ENCODE assay signal across 23 cellular contexts in genomic region chr9:31320507-31320906, GRCh38.
A peak's percentile ranks its signal among the peaks of the same experiment; 100 is the strongest.
DNase-seq lines count a peak whose midpoint lies in the region; ATAC-seq, FAIRE-seq and TF ChIP-seq lines count a peak whose summit lies in the region.
"Had no signal": no experiment of that assay in that cellular context is flagged by ENCODE, and none has a peak within 500 bp of the region (broad histone marks: within the 10 kb centered on the region; RNA-seq: fewer than 3 reads in every experiment).

No MANE protein-coding gene starts in this region.

- H3K9me3 ChIP-seq in kidney (ENCODE audit: control insufficient read depth in 1 of 2, low read length in 2 of 2) (no peaks in the 10 kb centered on the region), spleen (no peaks in the 10 kb centered on the region), HepG2 (ENCODE audit: low read length) (no peaks in the 10 kb centered on the region)
- H3K9me3 ChIP-seq: A549; BE2C; BLaER1 treated with 17β-estradiol and CSF1 and Interleukin-3, amounts not matched to agents 10 nM and 100 nM had no signal

- peak overlapping the region; percentile 36 for H3K27ac Mint-ChIP-seq in activated CD4-positive, alpha-beta T cell treated with anti-CD3 and anti-CD28 coated beads, Interleukin-2, amount 10 ng/mL, durations not matched to agents 7 days and 5 days
- H3K27ac Mint-ChIP-seq in activated CD4-positive, alpha-beta T cell treated with anti-CD3 and anti-CD28 coated beads for 36 hours = no peak overlapping the region
- no peak overlapping the region for H3K27ac Mint-ChIP-seq in Calu3 (ENCODE audit: unreplicated experiment)
- H3K27ac Mint-ChIP-seq: CD4-positive, alpha-beta T cell; CD8-positive, alpha-beta memory T cell; GM23338; H9 had no signal

- H3K9me3 Mint-ChIP-seq in activated CD4-positive, alpha-beta T cell treated with anti-CD3 and anti-CD28 coated beads, Interleukin-2, amount 10 ng/mL, durations not matched to agents 7 days and 5 days = no peaks in the 10 kb centered on the region
- no peaks in the 10 kb centered on the region for H3K9me3 Mint-ChIP-seq in activated CD4-positive, alpha-beta T cell treated with anti-CD3 and anti-CD28 coated beads for 36 hours (ENCODE audit: low read depth)
- no peaks in the 10 kb centered on the region for H3K9me3 Mint-ChIP-seq in Calu3 (ENCODE audit: low read depth, unreplicated experiment)
- H3K9me3 Mint-ChIP-seq: CD4-positive, alpha-beta T cell; CD8-positive, alpha-beta memory T cell; GM23338; H9 had no signal

- FAIRE-seq in kidney (lab: Jason Lieb, UNC) (no peak), HepG2 (lab: Jason Lieb, UNC) (no peak)
- FAIRE-seq: A549, GM12891, GM18507 had no signal

- H2AFZ ChIP-seq in HepG2 (ENCODE audit: low read length) = no peak overlapping the region
- H2AFZ ChIP-seq: GM23338 had no signal

- no peaks in the 10 kb centered on the region for H4K20me1 ChIP-seq in HepG2 (ENCODE audit: insufficient read depth, low read length)
- H4K20me1 ChIP-seq: BLaER1 treated with 17β-estradiol and CSF1 and Interleukin-3, amounts not matched to agents 10 nM and 100 nM had no signal

- no peak overlapping the region for H3K27ac ChIP-seq in kidney (ENCODE audit: low read depth in 2 of 2, low read length in 2 of 2)
- no peak overlapping the region for H3K27ac ChIP-seq in spleen
- no peak overlapping the region for H3K27ac ChIP-seq in HepG2 (ENCODE audit: extremely low read length, insufficient read depth, low read length)
- H3K27ac ChIP-seq: A549; BLaER1 treated with 17β-estradiol and CSF1 and Interleukin-3, amounts not matched to agents 10 nM and 100 nM had no signal

- no peaks in the 10 kb centered on the region for H3K4me1 ChIP-seq in kidney (ENCODE audit: control insufficient read depth in 1 of 2, insufficient read depth in 1 of 2, low read depth in 1 of 2, low read length in 2 of 2)
- peaks cover 4 to 18% (median 15%) of the 10 kb centered on the region in 6 donors for H3K4me1 ChIP-seq in spleen
- H3K4me1 ChIP-seq in HepG2 (ENCODE audit: insufficient read depth, low read length) = no peaks in the 10 kb centered on the region
- H3K4me1 ChIP-seq: A549, BE2C had no signal

- TF ChIP-seq RAD21 in HepG2 (CRISPR knock-in tag; IDR thresholded peaks at IDR 0.05) = no peak

- no peak for ATAC-seq in activated CD4-positive, alpha-beta T cell treated with anti-CD3 and anti-CD28 coated beads for 36 hours
- no peak; the same call in 2 of the 3 replicates for ATAC-seq in HepG2
- ATAC-seq: A549, GM23338, HCT116 had no signal

- no peak for TF ChIP-seq EP300 in HepG2 (IDR thresholded peaks at IDR 0.05; ENCODE audit: low read depth in 2 of 2, low read length in 2 of 2)
- no peak for TF ChIP-seq EP300 in HepG2 (CRISPR knock-in tag; IDR thresholded peaks at IDR 0.05; ENCODE audit: borderline replicate concordance)

- no peak overlapping the region for H3K9ac ChIP-seq in kidney (ENCODE audit: low read length in 2 of 2)
- H3K9ac ChIP-seq in HepG2 (ENCODE audit: insufficient read depth, low read depth, low read length) = no peak overlapping the region
- H3K9ac ChIP-seq: BLaER1 treated with 17β-estradiol and CSF1 and Interleukin-3, amounts not matched to agents 10 nM and 100 nM had no signal

- no peaks in the 10 kb centered on the region for H3K27me3 Mint-ChIP-seq in activated CD4-positive, alpha-beta T cell treated with anti-CD3 and anti-CD28 coated beads, Interleukin-2, amount 10 ng/mL, durations not matched to agents 7 days and 5 days
- H3K27me3 Mint-ChIP-seq in activated CD4-positive, alpha-beta T cell treated with anti-CD3 and anti-CD28 coated beads for 36 hours = no peaks in the 10 kb centered on the region
- no peaks in the 10 kb centered on the region for H3K27me3 Mint-ChIP-seq in Calu3 (ENCODE audit: unreplicated experiment)
- H3K27me3 Mint-ChIP-seq: CD4-positive, alpha-beta T cell; CD8-positive, alpha-beta memory T cell had no signal

- H3K4me2 ChIP-seq in HepG2 (ENCODE audit: low read depth, low read length) = no peak overlapping the region
- H3K4me2 ChIP-seq: A549; BLaER1 treated with 17β-estradiol and CSF1 and Interleukin-3, amounts not matched to agents 10 nM and 100 nM; GM23338 had no signal

- no peaks in the 10 kb centered on the region for H3K36me3 ChIP-seq in kidney (ENCODE audit: control insufficient read depth in 1 of 2, insufficient read depth in 2 of 2, low read length in 2 of 2)
- no peaks in the 10 kb centered on the region for H3K36me3 ChIP-seq in spleen
- H3K36me3 ChIP-seq in HepG2 (replicated peaks in 1 of 2; ENCODE audit: control insufficient read depth in 1 of 2, insufficient read depth in 2 of 2, low read length in 2 of 2) = no peaks in the 10 kb centered on the region
- H3K36me3 ChIP-seq: BE2C; BLaER1 treated with 17β-estradiol and CSF1 and Interleukin-3, amounts not matched to agents 10 nM and 100 nM had no signal

- CTCF ChIA-PET in activated CD4-positive, alpha-beta T cell treated with anti-CD3 and anti-CD28 coated beads, Interleukin-2, amount 10 ng/mL, durations not matched to agents 7 days and 5 days (lab: Charles Lee) = interaction anchor here (0.9 kb wide), 1 partner anchor 22 kb away, joined by 3 read pairs; no protein-coding TSS in a partner anchor
- CTCF ChIA-PET in activated CD4-positive, alpha-beta T cell treated with anti-CD3 and anti-CD28 coated beads for 36 hours (lab: Charles Lee) = interaction anchor here (1.3 kb wide), 1 partner anchor 9 kb away, joined by 3 read pairs; no protein-coding TSS in a partner anchor
- CTCF ChIA-PET in Calu3 (lab: Charles Lee) (no interaction called here), HepG2 (lab: Yijun Ruan, JAX; ENCODE audit: low intra/inter-chr PET ratio, low total read pairs) (no interaction called here)

- TF ChIP-seq CTCF in kidney (IDR thresholded peaks at IDR 0.05; ENCODE audit: borderline replicate concordance, extremely low read depth, insufficient read depth) (no peak), spleen (IDR thresholded peaks at IDR 0.05 in 8 of 11, conservative IDR thresholded peaks at IDR 0.05 in 3 of 11) (no peak), Calu3 (IDR thresholded peaks at IDR 0.05; ENCODE audit: unreplicated experiment) (no peak), HepG2 (CRISPR knock-in tag; IDR thresholded peaks at IDR 0.05) (no peak)

- POLR2A ChIA-PET in activated CD4-positive, alpha-beta T cell treated with anti-CD3 and anti-CD28 coated beads, Interleukin-2, amount 10 ng/mL, durations not matched to agents 7 days and 5 days (lab: Charles Lee) = no interaction called here
- POLR2A ChIA-PET in activated CD4-positive, alpha-beta T cell treated with anti-CD3 and anti-CD28 coated beads for 36 hours (lab: Charles Lee) = no interaction called here
- POLR2A ChIA-PET in HepG2 (lab: Yijun Ruan, JAX) = no interaction called here

- peaks cover 17% of the 10 kb centered on the region for H3K4me1 Mint-ChIP-seq in activated CD4-positive, alpha-beta T cell treated with anti-CD3 and anti-CD28 coated beads, Interleukin-2, amount 10 ng/mL, durations not matched to agents 7 days and 5 days
- peaks cover 27% of the 10 kb centered on the region for H3K4me1 Mint-ChIP-seq in activated CD4-positive, alpha-beta T cell treated with anti-CD3 and anti-CD28 coated beads for 36 hours
- H3K4me1 Mint-ChIP-seq in Calu3 (ENCODE audit: low read depth, unreplicated experiment) = no peaks in the 10 kb centered on the region
- H3K4me1 Mint-ChIP-seq: CD14-positive monocyte, GM23338, H9 had no signal

- no peaks in the 10 kb centered on the region for H3K79me2 ChIP-seq in HepG2 (ENCODE audit: insufficient read depth, low read length)

- no peak overlapping the region for H3K4me3 Mint-ChIP-seq in activated CD4-positive, alpha-beta T cell treated with anti-CD3 and anti-CD28 coated beads, Interleukin-2, amount 10 ng/mL, durations not matched to agents 7 days and 5 days
- no peak overlapping the region for H3K4me3 Mint-ChIP-seq in activated CD4-positive, alpha-beta T cell treated with anti-CD3 and anti-CD28 coated beads for 36 hours
- H3K4me3 Mint-ChIP-seq in Calu3 (ENCODE audit: low read depth, unreplicated experiment) = no peak overlapping the region
- H3K4me3 Mint-ChIP-seq: CD14-positive monocyte; CD4-positive, alpha-beta T cell; CD8-positive, alpha-beta memory T cell; GM23338; H9 had no signal

- in situ Hi-C loops in HepG2 (cut with HindIII; ENCODE audit: extremely low pct_ligation_motif_present, low pct_unique_long_range_greater_than_20kb) = no loop called here

- H3K4me3 ChIP-seq in kidney (ENCODE audit: low read length in 2 of 2) (no peak overlapping the region), spleen (no peak overlapping the region), HepG2 (replicated peaks in 1 of 3; ENCODE audit: insufficient read depth in 1 of 3, low read depth in 2 of 3, low read length in 3 of 3) (no peak overlapping the region)
- H3K4me3 ChIP-seq: A549; BLaER1 treated with 17β-estradiol and CSF1 and Interleukin-3, amounts not matched to agents 10 nM and 100 nM; GM23338 had no signal

- H3K27me3 ChIP-seq in spleen (replicated peaks in 1 of 7) (no peaks in the 10 kb centered on the region), HepG2 (ENCODE audit: control insufficient read depth in 1 of 2, insufficient read depth in 2 of 2, low read length in 2 of 2) (no peaks in the 10 kb centered on the region)
- H3K27me3 ChIP-seq: BE2C; BLaER1 treated with 17β-estradiol and CSF1 and Interleukin-3, amounts not matched to agents 10 nM and 100 nM had no signal

- intact Hi-C loops in activated CD4-positive, alpha-beta T cell treated with anti-CD3 and anti-CD28 coated beads for 36 hours (cut with DNase I, micrococcal nuclease) = no loop called here
- intact Hi-C loops in kidney (cut with DNase I) = no loop called here
- intact Hi-C loops in spleen (cut with DNase I; ENCODE audit: low total_unique reads) = no loop called here
- intact Hi-C loops in Calu3 (cut with micrococcal nuclease; ENCODE audit: unreplicated experiment) = no loop called here
- intact Hi-C loops in HepG2 (cut with micrococcal nuclease; ENCODE audit: unreplicated experiment) = no loop called here

- H3K36me3 Mint-ChIP-seq in activated CD4-positive, alpha-beta T cell treated with anti-CD3 and anti-CD28 coated beads, Interleukin-2, amount 10 ng/mL, durations not matched to agents 7 days and 5 days (ENCODE audit: low read depth) = no peaks in the 10 kb centered on the region
- no peaks in the 10 kb centered on the region for H3K36me3 Mint-ChIP-seq in activated CD4-positive, alpha-beta T cell treated with anti-CD3 and anti-CD28 coated beads for 36 hours (ENCODE audit: low read depth)
- no peaks in the 10 kb centered on the region for H3K36me3 Mint-ChIP-seq in Calu3 (ENCODE audit: insufficient read depth, unreplicated experiment)
- H3K36me3 Mint-ChIP-seq: CD14-positive monocyte had no signal

- no peak for TF ChIP-seq POLR2A in spleen (IDR thresholded peaks at IDR 0.05)
- TF ChIP-seq POLR2A in HepG2 (IDR thresholded peaks at IDR 0.05; ENCODE audit: insufficient read depth in 1 of 2, low read depth in 2 of 2, low read length in 2 of 2) = no peak

- 93 to 96% (median 94%) methylated on average over 6 to 8 of the region's 8 CpGs for WGBS in spleen, 5 donors
- 40% methylated on average over 7 of the region's 8 CpGs for WGBS in HepG2 (ENCODE audit: low lambda C conversion rate)

- BruUV-seq in Calu3 (replicated peaks; lab: Mats Ljungman, UMichigan) (no TSS peak), HepG2 (replicated peaks; lab: Mats Ljungman, UMichigan) (no TSS peak)

- no peak for DNase-seq in activated CD4-positive, alpha-beta T cell treated with anti-CD3 and anti-CD28 coated beads, Interleukin-2, amount 10 ng/mL, durations not matched to agents 7 days and 5 days
- no peak for DNase-seq in activated CD4-positive, alpha-beta T cell treated with anti-CD3 and anti-CD28 coated beads for 36 hours
- DNase-seq in kidney (peak; percentile 65), spleen (peak; percentile 71), Calu3 (no peak), HepG2 (ENCODE audit: low spot score) (no peak)
- DNase-seq: 8988T; ACHN; AML-193; BE2C; CD4-positive, alpha-beta T cell; CD8-positive, alpha-beta memory T cell; DMS53; DMS79 treated with DMSO at 0.1 percent for 48 hours; GF-D8; H9 had no signal

Comparison
In these comparisons a context has a peak if more than half of its experiments do, and no peak if none do; other contexts are left out.
1. DNase-seq: peak in kidney (single experiment) and spleen (single experiment); none in activated CD4-positive, alpha-beta T cell treated with anti-CD3 and anti-CD28 coated beads, Interleukin-2, amount 10 ng/mL, durations not matched to agents 7 days and 5 days (single experiment), activated CD4-positive, alpha-beta T cell treated with anti-CD3 and anti-CD28 coated beads for 36 hours (single experiment), Calu3 (single experiment) and HepG2 (single experiment).
2. CTCF ChIA-PET loops: an anchor here in activated CD4-positive, alpha-beta T cell treated with anti-CD3 and anti-CD28 coated beads, Interleukin-2, amount 10 ng/mL, durations not matched to agents 7 days and 5 days (0.9 kb wide) and activated CD4-positive, alpha-beta T cell treated with anti-CD3 and anti-CD28 coated beads for 36 hours (1.3 kb wide); none called in Calu3 and HepG2.